In the genomic region with DNA sequence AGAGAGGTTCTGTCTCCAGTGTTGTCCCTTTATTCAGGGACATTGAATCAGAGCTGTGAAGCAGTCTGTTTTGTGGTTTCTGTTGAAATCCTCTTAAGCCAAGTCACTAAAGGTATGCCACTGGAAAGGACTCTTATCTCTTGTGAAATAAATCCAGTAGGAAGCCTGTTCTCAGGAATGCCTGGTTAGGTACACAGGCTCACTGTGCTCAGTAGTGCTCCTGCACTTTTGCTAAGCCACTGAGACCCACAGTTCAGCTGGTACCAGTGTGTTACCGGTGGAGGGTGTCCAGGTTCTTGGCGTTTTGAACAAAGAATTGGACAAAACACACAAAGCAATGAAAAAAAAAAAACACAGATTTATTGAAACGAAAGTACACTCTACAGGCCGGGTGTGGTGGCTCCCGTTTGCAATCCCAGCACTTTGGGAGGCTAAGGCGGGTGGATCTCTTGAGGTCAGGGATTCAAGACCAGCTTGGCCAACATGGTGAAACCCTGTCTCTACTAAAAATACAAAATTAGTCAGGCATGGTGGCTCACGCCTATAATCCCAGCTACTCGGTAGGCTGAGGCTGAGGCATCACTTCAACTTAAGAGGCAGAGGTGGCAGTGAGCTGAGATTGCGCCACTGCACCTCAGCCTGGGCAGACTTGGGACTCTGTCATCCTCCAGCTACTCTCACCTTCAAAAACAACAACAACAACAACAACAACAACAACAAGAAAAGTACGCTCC, we compare ENCODE assay signal across 9 cellular contexts.
A peak's percentile ranks its signal among the peaks of the same experiment; 100 is the strongest.
DNase-seq lines count a peak whose midpoint lies in the region; ATAC-seq and TF ChIP-seq lines count a peak whose summit lies in the region.
"Had no signal": no experiment of that assay in that cellular context is flagged by ENCODE, and none has a peak within 500 bp of the region (broad histone marks: within the 10 kb centered on the region; RNA-seq: fewer than 3 reads in every experiment).

No MANE protein-coding gene starts in this region.

- H3K9me3 ChIP-seq in BLaER1 treated with 17β-estradiol and CSF1 and Interleukin-3, amounts not matched to agents 10 nM and 100 nM (replicated peaks in 1 of 11): peaks cover 6 to 13% (median 10%) of the 10 kb centered on the region in 11 experiments; a peak in 16 of 22 replicates
- H3K9me3 ChIP-seq in colonic mucosa: no peaks in the 10 kb centered on the region

- H3K27ac Mint-ChIP-seq in memory B cell: peak overlapping the region; percentile 20

- ATAC-seq in memory B cell (ENCODE audit: low read depth): no peak
- no peak for ATAC-seq in HG03039 (IDR thresholded peaks at IDR 0.05; ENCODE audit: unreplicated experiment)
- ATAC-seq in GM19351 (IDR thresholded peaks at IDR 0.05; ENCODE audit: unreplicated experiment): no peak

- no peaks in the 10 kb centered on the region for H3K27me3 Mint-ChIP-seq in memory B cell

- no peak for TF ChIP-seq CTCF in brain microvascular endothelial cell (IDR thresholded peaks at IDR 0.05; ENCODE audit: low read depth, low read length, missing control alignments)
- no peak for TF ChIP-seq CTCF in colonic mucosa (IDR thresholded peaks at IDR 0.05)

- in situ Hi-C loops in brain microvascular endothelial cell (cut with HindIII; ENCODE audit: low pct_ligation_motif_present, low sequenced_read_pairs): no loop called here

- no peaks in the 10 kb centered on the region for H3K9me3 Mint-ChIP-seq in memory B cell

- peaks cover 0 to 10% (median 0%) of the 10 kb centered on the region in 11 experiments; a peak in 3 of 22 replicates for H3K36me3 ChIP-seq in BLaER1 treated with 17β-estradiol and CSF1 and Interleukin-3, amounts not matched to agents 10 nM and 100 nM
- H3K36me3 ChIP-seq in brain microvascular endothelial cell (replicated peaks): no peaks in the 10 kb centered on the region
- no peaks in the 10 kb centered on the region for H3K36me3 ChIP-seq in colonic mucosa

- H3K4me1 Mint-ChIP-seq in memory B cell: peaks cover 64% of the 10 kb centered on the region

- intact Hi-C loops in colonic mucosa (cut with DNase I): no loop called here

- peak overlapping the region; percentile 83 to 97 (median 89) for H3K4me2 ChIP-seq in BLaER1 treated with 17β-estradiol and CSF1 and Interleukin-3, amounts not matched to agents 10 nM and 100 nM

- H3K4me1 ChIP-seq in BLaER1 treated with 17β-estradiol and CSF1 and Interleukin-3, amounts not matched to agents 10 nM and 100 nM: peaks cover 97 to 100% (median 100%) of the 10 kb centered on the region in 10 experiments
- no peaks in the 10 kb centered on the region for H3K4me1 ChIP-seq in colonic mucosa

- no peaks in the 10 kb centered on the region for H3K27me3 ChIP-seq in BLaER1 treated with 17β-estradiol and CSF1 and Interleukin-3, amounts not matched to agents 10 nM and 100 nM
- H3K27me3 ChIP-seq in brain microvascular endothelial cell (replicated peaks): no peaks in the 10 kb centered on the region
- no peaks in the 10 kb centered on the region for H3K27me3 ChIP-seq in colonic mucosa

- peak overlapping the region in 10 of 11 experiments; percentile 42 to 71 (median 59); a peak in 20 of 22 replicates for H3K27ac ChIP-seq in BLaER1 treated with 17β-estradiol and CSF1 and Interleukin-3, amounts not matched to agents 10 nM and 100 nM
- no peak overlapping the region for H3K27ac ChIP-seq in brain microvascular endothelial cell
- no peak overlapping the region for H3K27ac ChIP-seq in colonic mucosa

- peaks cover 6% of the 10 kb centered on the region for H3K36me3 Mint-ChIP-seq in memory B cell

- peak overlapping the region in 6 of 10 experiments; percentile 1 to 43 (median 33); a peak in 9 of 20 replicates for H3K4me3 ChIP-seq in BLaER1 treated with 17β-estradiol and CSF1 and Interleukin-3, amounts not matched to agents 10 nM and 100 nM
- no peak overlapping the region for H3K4me3 ChIP-seq in brain microvascular endothelial cell (ENCODE audit: low read depth, low read length)
- H3K4me3 ChIP-seq in colonic mucosa: no peak overlapping the region

- peak; percentile 43 for DNase-seq in HuH-7 (ENCODE audit: low spot score)
- peak; percentile 25 for DNase-seq in brain microvascular endothelial cell
- DNase-seq in memory B cell (ENCODE audit: low spot score in 2 of 2): no peak
- no peak for DNase-seq in colonic mucosa
- no peak for DNase-seq in NCI-H2081 treated with DMSO at 0.1 percent for 48 hours (lab: John Stamatoyannopoulos, UW)
- DNase-seq: activated CD4-positive, alpha-beta T cell treated with anti-CD3 and anti-CD28 coated beads, Interleukin-2, amount 50 U/mL, for 4 hours had no signal

- peaks cover 80 to 100% (median 95%) of the 10 kb centered on the region in 11 experiments; a peak in 21 of 22 replicates for H4K20me1 ChIP-seq in BLaER1 treated with 17β-estradiol and CSF1 and Interleukin-3, amounts not matched to agents 10 nM and 100 nM

- no peak overlapping the region for H3K4me3 Mint-ChIP-seq in memory B cell

- peak overlapping the region; percentile 32 to 68 (median 49); a peak in 20 of 22 replicates for H3K9ac ChIP-seq in BLaER1 treated with 17β-estradiol and CSF1 and Interleukin-3, amounts not matched to agents 10 nM and 100 nM
- no peak overlapping the region for H3K9ac ChIP-seq in colonic mucosa (ENCODE audit: low read depth in 2 of 2, low read length in 2 of 2)

Comparison
In these comparisons a context has a peak if more than half of its experiments do, and no peak if none do; other contexts are left out.
1. H3K27ac ChIP-seq: peak in BLaER1 treated with 17β-estradiol and CSF1 and Interleukin-3, amounts not matched to agents 10 nM and 100 nM (10 of 11); none in brain microvascular endothelial cell (single experiment) and colonic mucosa (single experiment).
2. H3K4me3 ChIP-seq: peak in BLaER1 treated with 17β-estradiol and CSF1 and Interleukin-3, amounts not matched to agents 10 nM and 100 nM (6 of 10); none in brain microvascular endothelial cell (single experiment) and colonic mucosa (single experiment).
3. H3K9ac ChIP-seq: peak in BLaER1 treated with 17β-estradiol and CSF1 and Interleukin-3, amounts not matched to agents 10 nM and 100 nM (11 of 11); none in colonic mucosa (0 of 2).
4. DNase-seq: peak in HuH-7 (single experiment) and brain microvascular endothelial cell (single experiment); none in memory B cell (0 of 2), colonic mucosa (single experiment) and NCI-H2081 treated with DMSO at 0.1 percent for 48 hours (single experiment).